Comparison of ENCODE assay signal across 13 cellular contexts in genomic region chr5:151592855-151593408, GRCh38. TPM values are rescaled to one million over a fixed set of nuclear protein-coding genes. Genes with fewer than 3 reads are reported as not detected.
DNase-seq lines count a peak whose midpoint lies in the region; ATAC-seq and TF ChIP-seq lines count a peak whose summit lies in the region.
"Had no signal": no experiment of that assay in that cellular context is flagged by ENCODE, and none has a peak within 500 bp of the region (broad histone marks: within the 10 kb centered on the region; RNA-seq: fewer than 3 reads in every experiment).

No MANE protein-coding gene starts in this region.

- no peak overlapping the region for H3K4me3 ChIP-seq in GM23338
- H3K4me3 ChIP-seq: PC-9 had no signal

- no peaks in the 10 kb centered on the region for H3K27me3 ChIP-seq in GM23338 (ENCODE audit: insufficient read depth)

- peaks cover 57% of the 10 kb centered on the region for H3K4me1 Mint-ChIP-seq in GM23338
- H3K4me1 Mint-ChIP-seq: activated B cell treated with CpG ODN at 0.5 μM for 24 hours; activated naive CD4-positive, alpha-beta T cell treated with anti-CD3 and anti-CD28 coated beads, Interleukin-2, amount 10 ng/mL, durations not matched to agents 7 days and 5 days had no signal

- 0 out of 2 replicates have a peak overlapping the region, but pooled peaks have one; percentile 32 for H2AFZ ChIP-seq in GM23338
- H2AFZ ChIP-seq: PC-9 had no signal

- no peaks in the 10 kb centered on the region for H3K36me3 ChIP-seq in GM23338 (ENCODE audit: insufficient read depth)

- TF ChIP-seq CTCF in GM23338 (conservative IDR thresholded peaks at IDR 0.05; ENCODE audit: low read depth in 2 of 2) = no peak

- no peaks in the 10 kb centered on the region for H3K79me2 ChIP-seq in GM23338 (replicated peaks; ENCODE audit: insufficient read depth)

- no peaks in the 10 kb centered on the region for H3K9me2 ChIP-seq in GM23338 (ENCODE audit: insufficient read depth)

- no peaks in the 10 kb centered on the region for H4K20me1 ChIP-seq in GM23338 (replicated peaks; ENCODE audit: insufficient read depth)

- ATAC-seq in GM18861 (IDR thresholded peaks at IDR 0.05; ENCODE audit: unreplicated experiment) (peak; percentile 68), GM23338 (no peak), GM21723 (IDR thresholded peaks at IDR 0.05; ENCODE audit: unreplicated experiment) (no peak), GM19397 (IDR thresholded peaks at IDR 0.05; ENCODE audit: unreplicated experiment) (no peak)
- ATAC-seq: effector memory CD8-positive, alpha-beta T cell had no signal

- H3K4me3 Mint-ChIP-seq in GM23338 = no peak overlapping the region
- H3K4me3 Mint-ChIP-seq: activated B cell treated with CpG ODN at 0.5 μM for 24 hours; activated naive CD4-positive, alpha-beta T cell treated with anti-CD3 and anti-CD28 coated beads, Interleukin-2, amount 10 ng/mL, durations not matched to agents 7 days and 5 days; effector memory CD8-positive, alpha-beta T cell had no signal

- H3K27ac ChIP-seq in GM23338 (ENCODE audit: low read depth) = no peak overlapping the region
- H3K27ac ChIP-seq: PC-9 had no signal

- no peak overlapping the region for H3K4me2 ChIP-seq in GM23338
- H3K4me2 ChIP-seq: PC-9 had no signal

- H3K27ac Mint-ChIP-seq in GM23338 = no peak overlapping the region
- H3K27ac Mint-ChIP-seq: activated B cell treated with CpG ODN at 0.5 μM for 24 hours; activated naive CD4-positive, alpha-beta T cell treated with anti-CD3 and anti-CD28 coated beads, Interleukin-2, amount 10 ng/mL, durations not matched to agents 7 days and 5 days; effector memory CD8-positive, alpha-beta T cell had no signal

- DNase-seq in GM23338 (ENCODE audit: low spot score) (no peak), NCI-H69 (lab: John Stamatoyannopoulos, UW) (peak; percentile 16), renal cortical epithelial cell (ENCODE audit: low read depth) (peak; percentile 74), HPDE6-E6E7 (ENCODE audit: extremely low spot score) (no peak)
- DNase-seq: activated B cell treated with CpG ODN at 0.5 μM for 24 hours; activated naive CD4-positive, alpha-beta T cell treated with anti-CD3 and anti-CD28 coated beads, Interleukin-2, amount 10 ng/mL, durations not matched to agents 7 days and 5 days; effector memory CD8-positive, alpha-beta T cell; HCEC 1CT; Kasumi-1; PC-9 had no signal

- H3K9me3 Mint-ChIP-seq in GM23338 = no peaks in the 10 kb centered on the region
- H3K9me3 Mint-ChIP-seq: activated B cell treated with CpG ODN at 0.5 μM for 24 hours; activated naive CD4-positive, alpha-beta T cell treated with anti-CD3 and anti-CD28 coated beads, Interleukin-2, amount 10 ng/mL, durations not matched to agents 7 days and 5 days; effector memory CD8-positive, alpha-beta T cell had no signal

- H3K27me3 Mint-ChIP-seq in GM23338 (ENCODE audit: insufficient read depth, low read depth, poor library complexity) = peaks cover 12% of the 10 kb centered on the region
- H3K27me3 Mint-ChIP-seq: activated B cell treated with CpG ODN at 0.5 μM for 24 hours had no signal

- no peaks in the 10 kb centered on the region for H3K36me3 Mint-ChIP-seq in GM23338 (ENCODE audit: low read depth)
- H3K36me3 Mint-ChIP-seq: activated naive CD4-positive, alpha-beta T cell treated with anti-CD3 and anti-CD28 coated beads, Interleukin-2, amount 10 ng/mL, durations not matched to agents 7 days and 5 days had no signal

- peaks cover 21% of the 10 kb centered on the region for H3K4me1 ChIP-seq in GM23338 (ENCODE audit: insufficient read depth)

- H3F3A ChIP-seq in GM23338 (replicated peaks; ENCODE audit: low read depth) = no peaks in the 10 kb centered on the region

TF ChIP-seq in GM23338, 12 proteins besides CTCF, POLR2A, EP300 and RAD21:
- TF ChIP-seq ZNF114 (CRISPR knock-in tag; IDR thresholded peaks at IDR 0.05) = no peak
- TF ChIP-seq CREB1 (CRISPR knock-in tag; IDR thresholded peaks at IDR 0.05; ENCODE audit: low read depth) = no peak
- TF ChIP-seq ZNF331 (CRISPR knock-in tag; IDR thresholded peaks at IDR 0.05; ENCODE audit: low read depth) = no peak

RNA-seq across cellular contexts. Expression of gene FAT2, which starts 1.8 kb away (rescaled TPM):
- total RNA-seq in GM23338 (2014; rRNA removed; shearing (Covaris generic)) = 0.27 and 0.59 TPM in 2 replicates
- polyA plus RNA-seq in GM23338 (2016; fragmentation: Nextera tagmentation; extraction: Ambion mirVana) = 0.06 and 0.09 TPM in 2 replicates
- 0.17 and 0.89 TPM in 2 replicates for total RNA-seq in renal cortical epithelial cell

Comparison
In these comparisons a context has a peak if more than half of its experiments do, and no peak if none do; other contexts are left out.
1. DNase-seq: peak in NCI-H69 (single experiment) and renal cortical epithelial cell (single experiment); none in GM23338 (single experiment) and HPDE6-E6E7 (single experiment).